ENCODE assay signal across 1 cellular context in the genomic region with DNA sequence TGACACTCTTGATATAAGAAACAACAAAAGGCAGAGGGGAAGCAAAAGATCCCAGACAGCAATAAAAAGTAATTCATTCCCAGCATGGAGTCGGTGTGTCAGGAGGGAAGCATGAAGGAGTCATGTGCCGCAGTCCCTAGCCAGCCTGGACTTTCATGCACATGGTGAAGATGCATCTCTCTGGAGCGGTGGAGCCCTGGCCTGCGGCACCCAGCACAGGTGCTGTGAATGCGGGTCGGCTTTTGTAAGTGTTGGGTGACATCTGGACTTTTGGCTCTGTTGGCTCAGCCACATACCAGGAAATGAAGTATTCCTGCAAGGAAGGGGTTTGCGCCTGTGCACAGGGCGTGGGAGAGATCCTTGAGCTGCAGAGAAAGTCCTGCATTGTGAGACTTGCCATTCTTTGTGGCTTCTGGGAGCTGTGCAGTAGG.
TF ChIP-seq lines count a peak whose summit lies in the region.

No MANE protein-coding gene starts in this region.

TF ChIP-seq in IMR-90, 13 proteins besides CTCF, POLR2A, EP300 and RAD21:
- no peak for TF ChIP-seq RCOR1 (IDR thresholded peaks at IDR 0.05; ENCODE audit: insufficient replicate concordance, low read length)
